Comparison of ENCODE assay signal across 1 cellular context in genomic region chr9:89350988-89351557, GRCh38.
A peak's percentile ranks its signal among the peaks of the same experiment; 100 is the strongest.
TF ChIP-seq lines count a peak whose summit lies in the region.

No MANE protein-coding gene starts in this region.

TF ChIP-seq in HepG2, 621 proteins besides CTCF, POLR2A, EP300 and RAD21 (continued from another document and continues in another):
- TF ChIP-seq, protein P1, sequence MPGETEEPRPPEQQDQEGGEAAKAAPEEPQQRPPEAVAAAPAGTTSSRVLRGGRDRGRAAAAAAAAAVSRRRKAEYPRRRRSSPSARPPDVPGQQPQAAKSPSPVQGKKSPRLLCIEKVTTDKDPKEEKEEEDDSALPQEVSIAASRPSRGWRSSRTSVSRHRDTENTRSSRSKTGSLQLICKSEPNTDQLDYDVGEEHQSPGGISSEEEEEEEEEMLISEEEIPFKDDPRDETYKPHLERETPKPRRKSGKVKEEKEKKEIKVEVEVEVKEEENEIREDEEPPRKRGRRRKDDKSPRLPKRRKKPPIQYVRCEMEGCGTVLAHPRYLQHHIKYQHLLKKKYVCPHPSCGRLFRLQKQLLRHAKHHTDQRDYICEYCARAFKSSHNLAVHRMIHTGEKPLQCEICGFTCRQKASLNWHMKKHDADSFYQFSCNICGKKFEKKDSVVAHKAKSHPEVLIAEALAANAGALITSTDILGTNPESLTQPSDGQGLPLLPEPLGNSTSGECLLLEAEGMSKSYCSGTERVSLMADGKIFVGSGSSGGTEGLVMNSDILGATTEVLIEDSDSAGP (CRISPR knock-in tag; IDR thresholded peaks at IDR 0.05; ENCODE audit: borderline replicate concordance), result 0 out of 2 replicates have a peak, but pooled peaks have one; percentile 32
- TF ChIP-seq TAF15 (IDR thresholded peaks at IDR 0.05; ENCODE audit: low read depth, low read length, poor library complexity, severe bottlenecking) (no peak), ZNF256 (CRISPR knock-in tag; conservative IDR thresholded peaks at IDR 0.05) (no peak), ZNF567 (CRISPR knock-in tag; IDR thresholded peaks at IDR 0.05; ENCODE audit: borderline replicate concordance) (no peak), ZFY (CRISPR knock-in tag; IDR thresholded peaks at IDR 0.05) (0 out of 2 replicates have a peak, but pooled peaks have one; percentile 13), ZNF672 (CRISPR knock-in tag; IDR thresholded peaks at IDR 0.05) (no peak), PAF1 (CRISPR knock-in tag; IDR thresholded peaks at IDR 0.05) (no peak), SMAD3 (CRISPR knock-in tag; IDR thresholded peaks at IDR 0.05) (peak; percentile 66; the same call in 1 of the 2 replicates), SP140L (CRISPR knock-in tag; IDR thresholded peaks at IDR 0.05; ENCODE audit: borderline replicate concordance) (no peak), NR2F6 (IDR thresholded peaks at IDR 0.05) (peak; percentile 87), NR2F6 (CRISPR knock-in tag; IDR thresholded peaks at IDR 0.05) (peak; percentile 91), ZBTB42 (CRISPR knock-in tag; IDR thresholded peaks at IDR 0.05) (peak; percentile 98), MEF2D (CRISPR knock-in tag; IDR thresholded peaks at IDR 0.05) (peak; percentile 85), NCOR1 (IDR thresholded peaks at IDR 0.05; ENCODE audit: borderline replicate concordance, low read length) (no peak), ZNF101 (CRISPR knock-in tag; IDR thresholded peaks at IDR 0.05; ENCODE audit: borderline replicate concordance, low read depth) (no peak), ZNF790 (CRISPR knock-in tag; IDR thresholded peaks at IDR 0.05; ENCODE audit: borderline replicate concordance) (no peak), TFE3 (CRISPR knock-in tag; IDR thresholded peaks at IDR 0.05) (peak; percentile 71; the same call in 1 of the 2 replicates), SALL2 (CRISPR knock-in tag; IDR thresholded peaks at IDR 0.05) (no peak), MYNN (CRISPR knock-in tag; IDR thresholded peaks at IDR 0.05; ENCODE audit: low read depth) (no peak), TRAFD1 (CRISPR knock-in tag; IDR thresholded peaks at IDR 0.05; ENCODE audit: borderline replicate concordance) (no peak), CCDC6 (CRISPR knock-in tag; IDR thresholded peaks at IDR 0.05) (no peak), ZNF629 (CRISPR knock-in tag; conservative IDR thresholded peaks at IDR 0.05) (no peak; the same call in 1 of the 2 replicates), ZNF569 (CRISPR knock-in tag; IDR thresholded peaks at IDR 0.05; ENCODE audit: borderline replicate concordance) (no peak), KDM2A (CRISPR knock-in tag; IDR thresholded peaks at IDR 0.05; ENCODE audit: borderline replicate concordance, low read depth) (0 out of 2 replicates have a peak, but pooled peaks have one; percentile 25), EZH2 (conservative IDR thresholded peaks at IDR 0.05; ENCODE audit: low read depth, low read length) (no peak), ZBTB2 (CRISPR knock-in tag; IDR thresholded peaks at IDR 0.05; ENCODE audit: low read depth) (no peak), ZNF543 (CRISPR knock-in tag; IDR thresholded peaks at IDR 0.05) (no peak), ZNF136 (CRISPR knock-in tag; IDR thresholded peaks at IDR 0.05; ENCODE audit: low read depth) (no peak), ZSCAN29 (CRISPR knock-in tag; conservative IDR thresholded peaks at IDR 0.05) (no peak), HNF1A (IDR thresholded peaks at IDR 0.05; ENCODE audit: low read depth) (peak; percentile 40; the same call in 1 of the 2 replicates), HNF1A (CRISPR knock-in tag; IDR thresholded peaks at IDR 0.05; ENCODE audit: borderline replicate concordance) (peak; percentile 47; the same call in 1 of the 2 replicates), ZNF784 (CRISPR knock-in tag; IDR thresholded peaks at IDR 0.05; ENCODE audit: borderline replicate concordance) (peak; percentile 99), ZNF614 (CRISPR knock-in tag; IDR thresholded peaks at IDR 0.05; ENCODE audit: borderline replicate concordance) (peak; percentile 82; the same call in 1 of the 2 replicates), ZBTB46 (CRISPR knock-in tag; IDR thresholded peaks at IDR 0.05; ENCODE audit: borderline replicate concordance) (no peak), TRIM24 (CRISPR knock-in tag; IDR thresholded peaks at IDR 0.05) (no peak)
- TF ChIP-seq, protein P2, sequence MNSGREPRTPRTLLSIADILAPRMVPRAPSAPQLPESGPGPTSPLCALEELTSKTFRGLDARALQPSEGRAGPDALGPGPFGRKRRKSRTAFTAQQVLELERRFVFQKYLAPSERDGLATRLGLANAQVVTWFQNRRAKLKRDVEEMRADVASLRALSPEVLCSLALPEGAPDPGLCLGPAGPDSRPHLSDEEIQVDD (CRISPR knock-in tag; IDR thresholded peaks at IDR 0.05; ENCODE audit: borderline replicate concordance), result no peak
- TF ChIP-seq, protein P3, sequence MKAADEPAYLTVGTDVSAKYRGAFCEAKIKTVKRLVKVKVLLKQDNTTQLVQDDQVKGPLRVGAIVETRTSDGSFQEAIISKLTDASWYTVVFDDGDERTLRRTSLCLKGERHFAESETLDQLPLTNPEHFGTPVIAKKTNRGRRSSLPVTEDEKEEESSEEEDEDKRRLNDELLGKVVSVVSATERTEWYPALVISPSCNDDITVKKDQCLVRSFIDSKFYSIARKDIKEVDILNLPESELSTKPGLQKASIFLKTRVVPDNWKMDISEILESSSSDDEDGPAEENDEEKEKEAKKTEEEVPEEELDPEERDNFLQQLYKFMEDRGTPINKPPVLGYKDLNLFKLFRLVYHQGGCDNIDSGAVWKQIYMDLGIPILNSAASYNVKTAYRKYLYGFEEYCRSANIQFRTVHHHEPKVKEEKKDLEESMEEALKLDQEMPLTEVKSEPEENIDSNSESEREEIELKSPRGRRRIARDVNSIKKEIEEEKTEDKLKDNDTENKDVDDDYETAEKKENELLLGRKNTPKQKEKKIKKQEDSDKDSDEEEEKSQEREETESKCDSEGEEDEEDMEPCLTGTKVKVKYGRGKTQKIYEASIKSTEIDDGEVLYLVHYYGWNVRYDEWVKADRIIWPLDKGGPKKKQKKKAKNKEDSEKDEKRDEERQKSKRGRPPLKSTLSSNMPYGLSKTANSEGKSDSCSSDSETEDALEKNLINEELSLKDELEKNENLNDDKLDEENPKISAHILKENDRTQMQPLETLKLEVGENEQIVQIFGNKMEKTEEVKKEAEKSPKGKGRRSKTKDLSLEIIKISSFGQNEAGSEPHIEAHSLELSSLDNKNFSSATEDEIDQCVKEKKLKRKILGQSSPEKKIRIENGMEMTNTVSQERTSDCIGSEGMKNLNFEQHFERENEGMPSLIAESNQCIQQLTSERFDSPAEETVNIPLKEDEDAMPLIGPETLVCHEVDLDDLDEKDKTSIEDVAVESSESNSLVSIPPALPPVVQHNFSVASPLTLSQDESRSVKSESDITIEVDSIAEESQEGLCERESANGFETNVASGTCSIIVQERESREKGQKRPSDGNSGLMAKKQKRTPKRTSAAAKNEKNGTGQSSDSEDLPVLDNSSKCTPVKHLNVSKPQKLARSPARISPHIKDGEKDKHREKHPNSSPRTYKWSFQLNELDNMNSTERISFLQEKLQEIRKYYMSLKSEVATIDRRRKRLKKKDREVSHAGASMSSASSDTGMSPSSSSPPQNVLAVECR (CRISPR knock-in tag; IDR thresholded peaks at IDR 0.05; ENCODE audit: borderline replicate concordance), result peak; percentile 90
- TF ChIP-seq, protein P4, sequence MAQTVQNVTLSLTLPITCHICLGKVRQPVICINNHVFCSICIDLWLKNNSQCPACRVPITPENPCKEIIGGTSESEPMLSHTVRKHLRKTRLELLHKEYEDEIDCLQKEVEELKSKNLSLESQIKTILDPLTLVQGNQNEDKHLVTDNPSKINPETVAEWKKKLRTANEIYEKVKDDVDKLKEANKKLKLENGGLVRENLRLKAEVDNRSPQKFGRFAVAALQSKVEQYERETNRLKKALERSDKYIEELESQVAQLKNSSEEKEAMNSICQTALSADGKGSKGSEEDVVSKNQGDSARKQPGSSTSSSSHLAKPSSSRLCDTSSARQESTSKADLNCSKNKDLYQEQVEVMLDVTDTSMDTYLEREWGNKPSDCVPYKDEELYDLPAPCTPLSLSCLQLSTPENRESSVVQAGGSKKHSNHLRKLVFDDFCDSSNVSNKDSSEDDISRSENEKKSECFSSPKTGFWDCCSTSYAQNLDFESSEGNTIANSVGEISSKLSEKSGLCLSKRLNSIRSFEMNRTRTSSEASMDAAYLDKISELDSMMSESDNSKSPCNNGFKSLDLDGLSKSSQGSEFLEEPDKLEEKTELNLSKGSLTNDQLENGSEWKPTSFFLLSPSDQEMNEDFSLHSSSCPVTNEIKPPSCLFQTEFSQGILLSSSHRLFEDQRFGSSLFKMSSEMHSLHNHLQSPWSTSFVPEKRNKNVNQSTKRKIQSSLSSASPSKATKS (CRISPR knock-in tag; IDR thresholded peaks at IDR 0.05), result no peak; the same call in 1 of the 2 replicates
